In the genomic region with DNA sequence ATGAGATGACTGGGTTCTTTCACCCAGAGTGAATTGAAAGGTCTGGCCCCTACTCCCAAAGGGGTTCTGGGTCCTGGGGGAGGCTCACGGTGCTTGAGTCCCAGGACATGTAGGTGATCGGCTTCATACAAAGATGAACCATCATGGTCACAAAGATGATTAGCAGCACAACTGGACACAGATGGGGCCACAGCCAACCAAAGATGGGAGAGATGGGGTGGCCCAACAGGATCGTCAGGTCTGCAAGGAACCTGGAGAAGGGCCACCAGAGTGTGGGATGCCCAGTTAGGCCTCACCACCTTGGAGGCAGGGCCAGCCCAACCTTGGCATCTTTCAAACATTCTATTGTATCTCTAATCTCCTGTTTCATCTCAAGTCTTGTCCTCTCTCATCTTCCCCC, we compare ENCODE assay signal across 39 cellular contexts. TPM values are rescaled to one million over a fixed set of nuclear protein-coding genes. Genes with fewer than 3 reads are reported as not detected.
"Had no signal": no experiment of that assay in that cellular context is flagged by ENCODE, and none has a peak within 500 bp of the region (broad histone marks: within the 10 kb centered on the region; RNA-seq: fewer than 3 reads in every experiment).

No MANE protein-coding gene starts in this region.

- H3K4me3 ChIP-seq: MG63 had no signal

- H3K27me3 ChIP-seq: MG63 had no signal

- DNase-seq: Karpas-422, Kasumi-1, KBM-7, KG1, MG63, MM.1S, MV-4-11, NCI-H1048, NCI-H1092, NCI-H1092 treated with DMSO at 0.1 percent for 48 hours, NCI-H1105, NCI-H1105 treated with DMSO at 0.1 percent for 48 hours, NCI-H1417, NCI-H1417 treated with DMSO at 0.1 percent for 48 hours, NCI-H1436, NCI-H1436 treated with DMSO at 0.1 percent for 48 hours, NCI-H146, NCI-H1694, NCI-H1694 treated with DMSO at 0.1 percent for 48 hours, NCI-H187, NCI-H187 treated with DMSO at 0.1 percent for 48 hours, NCI-H1930, NCI-H2029, NCI-H2029 treated with DMSO at 0.1 percent for 48 hours, NCI-H2081, NCI-H2081 treated with DMSO at 0.1 percent for 48 hours, NCI-H2107, NCI-H2171, NCI-H2171 treated with DMSO at 0.1 percent for 48 hours, NCI-H2227 treated with DMSO at 0.1 percent for 48 hours, NCI-H226, NCI-H345, NCI-H446, NCI-H446 treated with DMSO at 0.1 percent for 48 hours had no signal

- H3K9me3 ChIP-seq: MG63 had no signal

- H3K27ac ChIP-seq: KMS-11 had no signal

- H3K36me3 ChIP-seq: MG63 had no signal

RNA-seq across cellular contexts. Expression of a gene that starts 34.5 kb away (rescaled TPM):
- total RNA-seq: MCF 10A had no signal

RNA-seq across cellular contexts. Expression of a gene that starts 44.7 kb away (rescaled TPM):
- total RNA-seq: LHCN-M2, M059J, MCF 10A, NCI-H460 had no signal
